8 cellular contexts compared by ENCODE assay signal in the genomic region with DNA sequence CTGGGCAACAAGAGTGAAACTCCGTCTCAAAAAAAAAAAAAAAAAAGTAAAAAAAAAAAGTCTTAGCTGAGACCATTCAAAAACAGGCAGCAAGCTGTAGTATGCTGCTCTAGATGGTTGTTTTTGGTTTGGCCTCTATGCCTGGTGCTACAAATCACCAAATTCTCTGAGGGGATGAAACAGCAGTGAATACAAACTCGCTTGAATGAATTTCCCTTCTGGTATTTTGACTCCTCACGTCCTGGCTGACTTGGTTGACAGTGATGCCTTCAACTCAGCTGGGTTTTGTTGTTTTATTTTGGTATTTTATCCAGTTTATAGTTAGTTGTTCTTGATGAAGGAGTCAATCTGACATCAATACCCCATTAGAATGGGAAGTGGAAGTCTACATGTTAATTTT.
"Had no signal": no experiment of that assay in that cellular context is flagged by ENCODE, and none has a peak within 500 bp of the region (broad histone marks: within the 10 kb centered on the region; RNA-seq: fewer than 3 reads in every experiment).

No MANE protein-coding gene starts in this region.

- DNase-seq: GOT3, H7, HFFc6 had no signal

- H3K36me3 Mint-ChIP-seq: IgD-negative memory B cell had no signal

- H3K27ac Mint-ChIP-seq: HFFc6, IgD-negative memory B cell had no signal

- H3K27ac ChIP-seq: HL-60 had no signal

- H3K4me3 Mint-ChIP-seq: HFFc6 had no signal

- H3K9me3 ChIP-seq: HAP-1 had no signal

- H3K9me3 Mint-ChIP-seq: HFFc6, IgD-negative memory B cell had no signal

- H3K4me3 ChIP-seq: HAP-1 had no signal

- ATAC-seq: HCT116, HepG2 had no signal

- H3K36me3 ChIP-seq: HAP-1 had no signal

- FAIRE-seq: HepG2 had no signal
